Comparison of ENCODE assay signal across 8 cellular contexts in genomic region chr12:12975322-12976077, GRCh38. TPM values are rescaled to one million over a fixed set of nuclear protein-coding genes. Genes with fewer than 3 reads are reported as not detected.
DNase-seq lines count a peak whose midpoint lies in the region; ATAC-seq and TF ChIP-seq lines count a peak whose summit lies in the region.

No MANE protein-coding gene starts in this region.

- DNase-seq in AG10803 (ENCODE audit: low read depth) (peak; percentile 40), HFF-Myc (ENCODE audit: extremely low read depth, low read depth) (no peak), hepatic stellate cell (ENCODE audit: low spot score) (peak; percentile 45), transverse colon (peak; percentile 63), NCI-H2227 treated with DMSO at 0.1 percent for 48 hours (lab: John Stamatoyannopoulos, UW) (no peak)
- DNase-seq in CD4-positive, alpha-beta memory T cell = no peak

- intact Hi-C loops in transverse colon (cut with DNase I; ENCODE audit: low total_unique reads) = no loop called here
- intact Hi-C loops in CD4-positive, alpha-beta memory T cell (cut with micrococcal nuclease) = no loop called here

- no peak for ATAC-seq in GM21737 (IDR thresholded peaks at IDR 0.05; ENCODE audit: unreplicated experiment)

- H3K36me3 ChIP-seq in transverse colon = peaks cover 0 to 36% (median 10%) of the 10 kb centered on the region in 4 donors
- H3K36me3 ChIP-seq in CD4-positive, alpha-beta memory T cell (ENCODE audit: insufficient read depth, low read length) = no peaks in the 10 kb centered on the region

- no peaks in the 10 kb centered on the region for H3K4me1 Mint-ChIP-seq in CD4-positive, alpha-beta memory T cell

- H3K27me3 Mint-ChIP-seq in CD4-positive, alpha-beta memory T cell = no peaks in the 10 kb centered on the region

- no peaks in the 10 kb centered on the region for H3K27me3 ChIP-seq in transverse colon
- H3K27me3 ChIP-seq in CD4-positive, alpha-beta memory T cell (ENCODE audit: insufficient read depth, low read length) = no peaks in the 10 kb centered on the region

- H3K4me1 ChIP-seq in transverse colon = peaks cover 0 to 16% (median 4%) of the 10 kb centered on the region in 4 donors
- H3K4me1 ChIP-seq in CD4-positive, alpha-beta memory T cell (ENCODE audit: insufficient read depth, low read length) = no peaks in the 10 kb centered on the region

- H3K4me3 ChIP-seq in AG10803 (ENCODE audit: low read length) = no peak overlapping the region
- H3K4me3 ChIP-seq in HFF-Myc (replicated peaks; ENCODE audit: low read depth, low read length) = no peak overlapping the region
- H3K4me3 ChIP-seq in transverse colon = no peak overlapping the region
- H3K4me3 ChIP-seq in CD4-positive, alpha-beta memory T cell (ENCODE audit: low read length in 2 of 2) = no peak overlapping the region

- TF ChIP-seq CTCF in AG10803 (conservative IDR thresholded peaks at IDR 0.05; ENCODE audit: low read length) (peak; percentile 53), HFF-Myc (IDR thresholded peaks at IDR 0.05; ENCODE audit: low read depth, low read length, missing control alignments) (peak; percentile 70), VCaP (conservative IDR thresholded peaks at IDR 0.05) (peak; percentile 35), transverse colon (IDR thresholded peaks at IDR 0.05) (peak in 4 of 5 experiments; percentile 21 to 32 (median 26))

- in situ Hi-C loops in transverse colon (cut with MboI; ENCODE audit: low pct_ligation_motif_present in 1 of 4, low pct_unique_long_range_greater_than_20kb in 1 of 4, low sequenced_read_pairs in 3 of 4) = loop anchor here in 1 of 4 donors (25.0 kb wide), 1 partner anchor 138 kb away; no protein-coding TSS in a partner anchor

- H3K27ac Mint-ChIP-seq in CD4-positive, alpha-beta memory T cell = no peak overlapping the region

- CTCF ChIA-PET in CD4-positive, alpha-beta memory T cell (lab: Charles Lee; ENCODE audit: partially characterized antibody) = interaction anchor here (1.1 to 1.5 kb wide), 3 partner anchors 17 to 137 kb away, joined by 3 to 4 read pairs (median 4); no protein-coding TSS in a partner anchor

- POLR2A ChIA-PET in CD4-positive, alpha-beta memory T cell (lab: Charles Lee; ENCODE audit: partially characterized antibody) = no interaction called here

- WGBS in transverse colon (ENCODE audit: low coverage in 1 of 2), 2 donors = 74 to 83% methylated on average over 6 to 14 of the region's 14 CpGs

- no peak for TF ChIP-seq POLR2A in transverse colon (IDR thresholded peaks at IDR 0.05)

- peaks cover 0 to 8% of the 10 kb centered on the region in 2 donors for H3K9me3 ChIP-seq in transverse colon
- no peaks in the 10 kb centered on the region for H3K9me3 ChIP-seq in CD4-positive, alpha-beta memory T cell (ENCODE audit: control insufficient read depth in 1 of 2, low read length in 2 of 2)

- no peak for TF ChIP-seq EP300 in transverse colon (IDR thresholded peaks at IDR 0.05; ENCODE audit: low read depth)

- peaks cover 43 to 61% of the 10 kb centered on the region in 2 donors for H3K36me3 Mint-ChIP-seq in CD4-positive, alpha-beta memory T cell

- H3K4me3 Mint-ChIP-seq in CD4-positive, alpha-beta memory T cell = no peak overlapping the region

- H3K9me3 Mint-ChIP-seq in CD4-positive, alpha-beta memory T cell = peaks cover 0 to 36% (median 20%) of the 10 kb centered on the region in 8 donors

- H3K27ac ChIP-seq in VCaP = no peak overlapping the region
- peak overlapping the region; percentile 34 to 56 (median 54) for H3K27ac ChIP-seq in transverse colon
- H3K27ac ChIP-seq in CD4-positive, alpha-beta memory T cell (ENCODE audit: low read depth, low read length) = no peak overlapping the region

RNA-seq across cellular contexts. Expression of gene GPRC5D, which starts 23.5 kb away (rescaled TPM):
- under 1 TPM in 1 of 4 donors, not detected in 3; 0.48 TPM for total RNA-seq in transverse colon
- total RNA-seq in CD4-positive, alpha-beta memory T cell = not detected
- polyA plus RNA-seq in CD4-positive, alpha-beta memory T cell = under 1 TPM in 1 of 2 donors, not detected in 1; 0.71 TPM

RNA-seq across cellular contexts. Expression of gene HEBP1, which starts 24.6 kb away (rescaled TPM):
- 10 to 100 TPM; 10.3 to 74.4 (median 37.4) TPM for total RNA-seq in transverse colon
- 10 to 100 TPM; 11.3 to 13.9 TPM for total RNA-seq in CD4-positive, alpha-beta memory T cell
- polyA plus RNA-seq in CD4-positive, alpha-beta memory T cell = 10 to 100 TPM; 15.3 to 23.0 TPM

Comparison
In these comparisons a context has a peak if more than half of its experiments do, and no peak if none do; other contexts are left out.
1. DNase-seq: peak in AG10803 (single experiment), hepatic stellate cell (single experiment) and transverse colon (single experiment); none in HFF-Myc (single experiment), NCI-H2227 treated with DMSO at 0.1 percent for 48 hours (single experiment) and CD4-positive, alpha-beta memory T cell (0 of 5).
2. H3K27ac ChIP-seq: peak in transverse colon (4 of 4); none in VCaP (single experiment) and CD4-positive, alpha-beta memory T cell (single experiment).
3. Peak in every context shown above with its lines, with median percentiles within 50 percentile points of each other: CTCF ChIP-seq.